Comparison of ENCODE assay signal across 17 cellular contexts in the genomic region with DNA sequence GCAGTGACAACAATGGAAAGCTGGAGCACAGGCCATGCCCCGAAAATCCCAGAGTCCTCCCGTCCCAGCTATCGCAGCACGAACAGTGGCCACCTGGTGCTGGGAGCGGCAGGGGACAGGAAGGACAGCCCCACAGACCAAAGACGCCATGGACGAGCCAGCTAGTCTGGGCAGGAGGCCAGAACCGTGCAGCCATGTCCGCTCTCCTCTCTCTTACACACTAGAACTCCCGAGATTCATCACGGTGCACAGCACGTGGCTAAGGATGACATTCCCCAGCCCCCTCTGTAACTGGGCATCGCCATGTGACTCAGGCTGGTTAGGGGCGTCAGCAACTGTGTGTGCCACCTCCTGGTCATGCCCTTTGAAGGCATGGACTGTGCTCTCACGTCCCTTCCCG. TPM values are rescaled to one million over a fixed set of nuclear protein-coding genes. Genes with fewer than 3 reads are reported as not detected.
A peak's percentile ranks its signal among the peaks of the same experiment; 100 is the strongest.
DNase-seq lines count a peak whose midpoint lies in the region; ATAC-seq lines count a peak whose summit lies in the region.
"Had no signal": no experiment of that assay in that cellular context is flagged by ENCODE, and none has a peak within 500 bp of the region (broad histone marks: within the 10 kb centered on the region; RNA-seq: fewer than 3 reads in every experiment).

No MANE protein-coding gene starts in this region.

- peak; percentile 51 for ATAC-seq in left lobe of liver
- no peak for ATAC-seq in HG03378 (IDR thresholded peaks at IDR 0.05; ENCODE audit: unreplicated experiment)
- ATAC-seq: naive thymus-derived CD8-positive, alpha-beta T cell; upper lobe of right lung; WTC11 had no signal

- DNase-seq in NCI-H345 (lab: John Stamatoyannopoulos, UW), result peak; percentile 68
- DNase-seq in NCI-H345 treated with DMSO at 0.1 percent for 48 hours (lab: John Stamatoyannopoulos, UW; ENCODE audit: unreplicated experiment), result no peak
- DNase-seq in caudate nucleus (lab: John Stamatoyannopoulos, UW), result peak in 20 of 61 donors; percentile 15 to 70 (median 39)
- DNase-seq in left lobe of liver (ENCODE audit: low spot score), result peak; percentile 74
- no peak for DNase-seq in NOMO-1 treated with DMSO at 0.1 percent for 48 hours (lab: John Stamatoyannopoulos, UW; ENCODE audit: unreplicated experiment)
- no peak for DNase-seq in SIG-M5 treated with dmso at 0.1 percent for 504 hours (lab: John Stamatoyannopoulos, UW; ENCODE audit: unreplicated experiment)
- DNase-seq: activated naive CD8-positive, alpha-beta T cell treated with anti-CD3 and anti-CD28 coated beads, Interleukin-2, amount 10 ng/mL, durations not matched to agents 7 days and 5 days; naive thymus-derived CD8-positive, alpha-beta T cell; NCI-H187 treated with DMSO at 0.1 percent for 48 hours; NK-92 treated with Interleukin-12 subunit alpha and Interleukin-12 subunit beta, amount 100 ng/mL, for 24 hours; spleen; upper lobe of right lung had no signal

- H3K27ac ChIP-seq in caudate nucleus (ENCODE audit: low read depth, low read length) (peak overlapping the region; percentile 81), temporal lobe (ENCODE audit: low read depth, low read length) (peak overlapping the region; percentile 89)
- H3K27ac ChIP-seq: upper lobe of right lung had no signal

RNA-seq across cellular contexts. Expression of a gene that starts 4.6 kb away (rescaled TPM):
- 5.1 TPM for total RNA-seq in left lobe of liver
- 12.3 TPM for total RNA-seq in temporal lobe

RNA-seq across cellular contexts. Expression of a gene that starts 17.6 kb away (rescaled TPM):
- total RNA-seq in left lobe of liver, result 0.05 TPM
- total RNA-seq in temporal lobe, result under 0.01 TPM
- total RNA-seq: A172; activated naive CD8-positive, alpha-beta T cell treated with anti-CD3 and anti-CD28 coated beads, Interleukin-2, amount 10 ng/mL, durations not matched to agents 7 days and 5 days; fibroblast of villous mesenchyme; naive thymus-derived CD8-positive, alpha-beta T cell; upper lobe of right lung had no signal

RNA-seq across cellular contexts. Expression of a gene that starts 22.3 kb away (rescaled TPM):
- 189 TPM for total RNA-seq in left lobe of liver
- 6.4 TPM for total RNA-seq in temporal lobe

RNA-seq across cellular contexts. Expression of a gene that starts 51.2 kb away (rescaled TPM):
- total RNA-seq in left lobe of liver (0.63 TPM), temporal lobe (1.7 TPM)

Comparison
In these comparisons a context has a peak if more than half of its experiments do, and no peak if none do; other contexts are left out.
1. DNase-seq: peak in NCI-H345 (single experiment) and left lobe of liver (single experiment); none in NCI-H345 treated with DMSO at 0.1 percent for 48 hours (single experiment), NOMO-1 treated with DMSO at 0.1 percent for 48 hours (single experiment) and SIG-M5 treated with dmso at 0.1 percent for 504 hours (single experiment).
2. RNA of a gene that starts 22.3 kb away (total RNA-seq): 189 TPM in left lobe of liver (single experiment); 6.4 TPM in temporal lobe (single experiment); every median in the first group is over 10 times any median in the second.